8 cellular contexts compared by ENCODE assay signal in the genomic region with DNA sequence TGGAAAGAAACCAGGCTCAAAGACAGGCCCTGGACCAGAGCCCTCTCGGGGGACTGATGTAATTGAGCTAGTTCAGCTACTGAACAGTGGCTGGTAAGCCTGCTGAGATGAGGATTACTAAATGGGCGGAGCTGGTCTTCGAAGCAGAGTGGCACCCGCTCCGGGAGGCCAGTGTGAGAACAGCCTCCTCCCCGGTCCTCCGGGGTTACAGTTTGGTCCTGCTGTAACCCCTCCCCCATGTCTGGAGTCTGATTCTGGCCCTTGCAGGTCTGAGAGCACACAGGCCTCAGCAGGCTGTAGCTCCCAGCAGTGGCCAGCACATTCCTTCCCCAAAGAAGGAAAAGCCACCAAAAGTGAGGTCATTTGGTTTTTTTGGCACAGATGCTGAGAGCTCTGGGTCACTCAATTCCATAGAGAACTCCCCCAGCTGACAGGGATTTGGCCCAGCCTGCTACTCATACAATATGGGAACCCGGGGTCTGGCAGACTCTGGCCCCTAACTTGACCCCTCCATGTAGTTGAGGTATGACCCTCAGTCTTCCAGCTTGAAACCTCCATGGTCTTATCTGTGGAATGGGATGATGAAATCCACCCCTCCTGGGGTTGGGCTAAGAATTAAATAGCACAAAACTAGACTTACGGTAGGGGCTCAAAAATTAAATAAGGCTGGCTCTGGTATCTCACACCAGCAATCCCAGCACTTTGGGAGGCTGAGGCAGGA. TPM values are rescaled to one million over a fixed set of nuclear protein-coding genes. Genes with fewer than 3 reads are reported as not detected.
A peak's percentile ranks its signal among the peaks of the same experiment; 100 is the strongest.
DNase-seq lines count a peak whose midpoint lies in the region; ATAC-seq and TF ChIP-seq lines count a peak whose summit lies in the region.

No MANE protein-coding gene starts in this region.

- no peak overlapping the region for H3K27ac Mint-ChIP-seq in endothelial cell (ENCODE audit: unreplicated experiment)

- ATAC-seq in activated CD4-positive, CD25-positive, alpha-beta regulatory T cell treated with anti-CD3 and anti-CD28 coated beads, Interleukin-2, amount 50 U/mL, for 24 hours, result no peak

- H3K36me3 ChIP-seq in testis (ENCODE audit: low read depth, missing control alignments), result no peaks in the 10 kb centered on the region

- H3K4me3 ChIP-seq in testis, result no peak overlapping the region

- TF ChIP-seq CTCF in testis (IDR thresholded peaks at IDR 0.05) (no peak), endothelial cell (IDR thresholded peaks at IDR 0.05; ENCODE audit: unreplicated experiment) (no peak)

- TF ChIP-seq POLR2A in testis (IDR thresholded peaks at IDR 0.05), result no peak

- peaks cover 34% of the 10 kb centered on the region for H3K4me1 ChIP-seq in testis

- DNase-seq in DMS 273 (lab: John Stamatoyannopoulos, UW; ENCODE audit: unreplicated experiment) (peak; percentile 54), DMS 273 treated with DMSO at 0.1 percent for 48 hours (lab: John Stamatoyannopoulos, UW) (no peak), brain pericyte (ENCODE audit: low read depth, low spot score) (peak; percentile 86), left kidney (ENCODE audit: low read depth, low spot score) (peak; percentile 69), testis (peak; percentile 51), endothelial cell (ENCODE audit: low spot score) (no peak), NCI-H1436 (lab: John Stamatoyannopoulos, UW) (no peak)

- H3K27me3 Mint-ChIP-seq in endothelial cell (ENCODE audit: unreplicated experiment), result peaks cover 7% of the 10 kb centered on the region

- WGBS in testis, 2 donors, result 50 to 52% methylated on average over 5 to 9 of the region's 9 CpGs

- H3K4me1 Mint-ChIP-seq in endothelial cell (ENCODE audit: unreplicated experiment), result peaks cover 53% of the 10 kb centered on the region

- intact Hi-C loops in testis (cut with DNase I; ENCODE audit: low total_unique reads), result no loop called here

- H3K27me3 ChIP-seq in testis, result no peaks in the 10 kb centered on the region

- H3K36me3 Mint-ChIP-seq in endothelial cell (ENCODE audit: low read depth, unreplicated experiment), result peaks cover 4% of the 10 kb centered on the region

- no peaks in the 10 kb centered on the region for H3K9me3 Mint-ChIP-seq in endothelial cell (ENCODE audit: unreplicated experiment)

- H3K4me3 Mint-ChIP-seq in endothelial cell (ENCODE audit: unreplicated experiment), result no peak overlapping the region

- H3K9me3 ChIP-seq in testis, result no peaks in the 10 kb centered on the region

- H3K27ac ChIP-seq in testis, result peak overlapping the region; percentile 10 to 77

RNA-seq across cellular contexts. Expression of a gene that starts 39.0 kb away (rescaled TPM):
- total RNA-seq in testis (10 to 100 TPM; 51.0 to 69.5 TPM), endothelial cell (ENCODE audit: unreplicated experiment) (130 TPM)
- polyA plus RNA-seq in testis (ENCODE audit: insufficient read depth, low read depth, low replicate concordance), result 82.3 TPM

Comparison
In these comparisons a context has a peak if more than half of its experiments do, and no peak if none do; other contexts are left out.
1. DNase-seq: peak in DMS 273 (single experiment), brain pericyte (single experiment), left kidney (single experiment) and testis (single experiment); none in DMS 273 treated with DMSO at 0.1 percent for 48 hours (single experiment), endothelial cell (single experiment) and NCI-H1436 (single experiment).